ENCODE assay signal across 12 cellular contexts in the genomic region with DNA sequence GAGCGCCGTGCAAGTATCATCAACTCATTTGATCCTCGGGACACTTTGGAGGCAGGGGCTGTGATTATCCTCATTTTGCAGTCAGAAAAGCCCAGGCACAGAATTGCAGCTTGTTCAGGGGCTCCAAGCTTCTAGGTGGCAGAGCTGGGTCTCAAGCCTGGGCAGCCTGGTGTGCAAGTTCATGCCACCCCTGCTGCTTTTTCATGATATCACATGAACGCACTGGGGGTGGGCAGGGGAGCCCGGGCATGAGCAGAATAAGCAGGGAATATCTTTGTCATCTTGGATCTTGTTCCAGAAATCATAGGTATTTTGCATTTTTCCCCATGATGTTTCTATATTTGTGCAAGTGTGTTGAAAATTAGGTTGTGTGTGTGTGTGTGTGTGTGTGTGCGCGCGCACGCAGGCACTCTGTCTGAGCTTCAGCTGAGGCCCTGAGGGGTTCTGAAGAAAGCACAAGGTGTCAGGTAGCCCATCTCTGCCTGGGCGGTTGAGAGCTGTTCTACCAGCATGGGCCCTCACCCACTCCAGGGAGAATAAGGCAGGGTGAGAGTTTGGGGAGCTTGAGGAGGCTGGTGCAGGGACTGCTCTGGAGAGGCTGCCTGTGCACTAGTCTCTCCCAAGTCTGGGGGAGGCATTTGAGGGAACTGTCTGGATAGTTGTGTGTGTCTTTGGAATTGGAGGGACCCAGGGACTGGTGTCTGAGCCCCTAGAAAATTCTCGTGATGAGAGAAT. TPM values are rescaled to one million over a fixed set of nuclear protein-coding genes. Genes with fewer than 3 reads are reported as not detected.
DNase-seq lines count a peak whose midpoint lies in the region.
"Had no signal": no experiment of that assay in that cellular context is flagged by ENCODE, and none has a peak within 500 bp of the region (broad histone marks: within the 10 kb centered on the region; RNA-seq: fewer than 3 reads in every experiment).

No MANE protein-coding gene starts in this region.

- CTCF ChIA-PET in CD4-positive, alpha-beta memory T cell (lab: Charles Lee; ENCODE audit: partially characterized antibody) = interaction anchor here (0.5 to 10.2 kb wide), 3 partner anchors 11 to 294 kb away, joined by 3 to 228 read pairs (median 3); a partner anchor contains a TSS
- CTCF ChIA-PET in activated CD4-positive, alpha-beta memory T cell treated with anti-CD3 and anti-CD28 coated beads, Interleukin-2, amount 10 ng/mL, durations not matched to agents 7 days and 5 days (lab: Charles Lee) = interaction anchor here (0.7 to 1.1 kb wide), 2 partner anchors 292 kb away, joined by 3 to 4 read pairs; no protein-coding TSS in a partner anchor

- peaks cover 7 to 20% of the 10 kb centered on the region in 2 donors for H3K27me3 Mint-ChIP-seq in CD4-positive, alpha-beta memory T cell
- peaks cover 12% of the 10 kb centered on the region for H3K27me3 Mint-ChIP-seq in activated CD4-positive, alpha-beta memory T cell treated with anti-CD3 and anti-CD28 coated beads, Interleukin-2, amount 10 ng/mL, durations not matched to agents 7 days and 5 days

- POLR2A ChIA-PET in CD4-positive, alpha-beta memory T cell (lab: Charles Lee; ENCODE audit: partially characterized antibody) = no interaction called here
- POLR2A ChIA-PET in activated CD4-positive, alpha-beta memory T cell treated with anti-CD3 and anti-CD28 coated beads, Interleukin-2, amount 10 ng/mL, durations not matched to agents 7 days and 5 days (lab: Charles Lee) = no interaction called here

- H3K4me1 ChIP-seq in CD4-positive, alpha-beta memory T cell (ENCODE audit: insufficient read depth, low read length) = peaks cover 6% of the 10 kb centered on the region

- no peak overlapping the region for H3K4me3 ChIP-seq in CD4-positive, alpha-beta memory T cell (ENCODE audit: low read length in 2 of 2)
- H3K4me3 ChIP-seq: BLaER1 treated with 17β-estradiol and CSF1 and Interleukin-3, amounts not matched to agents 10 nM and 100 nM had no signal

- peaks cover 2 to 10% (median 4%) of the 10 kb centered on the region in 4 donors for H3K4me1 Mint-ChIP-seq in CD4-positive, alpha-beta memory T cell
- H3K4me1 Mint-ChIP-seq in activated CD4-positive, alpha-beta memory T cell treated with anti-CD3 and anti-CD28 coated beads, Interleukin-2, amount 10 ng/mL, durations not matched to agents 7 days and 5 days = no peaks in the 10 kb centered on the region

- H3K36me3 Mint-ChIP-seq in CD4-positive, alpha-beta memory T cell = peaks cover 0 to 3% of the 10 kb centered on the region in 2 donors
- H3K36me3 Mint-ChIP-seq in activated CD4-positive, alpha-beta memory T cell treated with anti-CD3 and anti-CD28 coated beads, Interleukin-2, amount 10 ng/mL, durations not matched to agents 7 days and 5 days (ENCODE audit: low read depth) = peaks cover 3% of the 10 kb centered on the region

- peak overlapping the region; percentile 29 for H3K27ac ChIP-seq in angular gyrus (ENCODE audit: low read depth, low read length)
- no peak overlapping the region for H3K27ac ChIP-seq in CD4-positive, alpha-beta memory T cell (ENCODE audit: low read depth, low read length)
- H3K27ac ChIP-seq: BLaER1 treated with 17β-estradiol and CSF1 and Interleukin-3, amounts not matched to agents 10 nM and 100 nM; HL-60 had no signal

- H3K36me3 ChIP-seq in CD4-positive, alpha-beta memory T cell (ENCODE audit: insufficient read depth, low read length) = no peaks in the 10 kb centered on the region
- H3K36me3 ChIP-seq: BLaER1 treated with 17β-estradiol and CSF1 and Interleukin-3, amounts not matched to agents 10 nM and 100 nM had no signal

- H3K4me3 Mint-ChIP-seq in CD4-positive, alpha-beta memory T cell = no peak overlapping the region
- H3K4me3 Mint-ChIP-seq in activated CD4-positive, alpha-beta memory T cell treated with anti-CD3 and anti-CD28 coated beads, Interleukin-2, amount 10 ng/mL, durations not matched to agents 7 days and 5 days = no peak overlapping the region
- H3K4me3 Mint-ChIP-seq: CD4-positive, alpha-beta T cell had no signal

- H3K9me3 Mint-ChIP-seq in CD4-positive, alpha-beta memory T cell = peaks cover 0 to 35% (median 28%) of the 10 kb centered on the region in 8 donors
- H3K9me3 Mint-ChIP-seq in activated CD4-positive, alpha-beta memory T cell treated with anti-CD3 and anti-CD28 coated beads, Interleukin-2, amount 10 ng/mL, durations not matched to agents 7 days and 5 days = peaks cover 24% of the 10 kb centered on the region

- intact Hi-C loops in head of caudate nucleus (cut with DNase I) = loop anchor here (5.0 kb wide), 1 partner anchor 70 kb away; no protein-coding TSS in a partner anchor
- intact Hi-C loops in posterior vena cava (cut with DNase I) = loop anchor here in 1 of 2 donors (10.0 kb wide), 1 partner anchor 287 kb away; no protein-coding TSS in a partner anchor
- intact Hi-C loops in CD4-positive, alpha-beta memory T cell (cut with micrococcal nuclease) = no loop called here

- H3K9me3 ChIP-seq in CD4-positive, alpha-beta memory T cell (ENCODE audit: control insufficient read depth in 1 of 2, low read length in 2 of 2) = peaks cover 0 to 18% of the 10 kb centered on the region in 2 donors

- no peak overlapping the region for H3K27ac Mint-ChIP-seq in CD4-positive, alpha-beta memory T cell
- no peak overlapping the region for H3K27ac Mint-ChIP-seq in activated CD4-positive, alpha-beta memory T cell treated with anti-CD3 and anti-CD28 coated beads, Interleukin-2, amount 10 ng/mL, durations not matched to agents 7 days and 5 days
- H3K27ac Mint-ChIP-seq: CD4-positive, alpha-beta T cell had no signal

- DNase-seq in NCI-H524 (lab: John Stamatoyannopoulos, UW) (peak; percentile 77 to 94), NCI-H524 treated with DMSO at 0.1 percent for 48 hours (lab: John Stamatoyannopoulos, UW) (no peak), head of caudate nucleus (peak in 26 of 42 donors; percentile 39 to 77 (median 56)), posterior vena cava (ENCODE audit: low spot score) (peak; percentile 30)
- DNase-seq in CD4-positive, alpha-beta memory T cell = no peak
- no peak for DNase-seq in activated CD8-positive, alpha-beta memory T cell treated with anti-CD3 and anti-CD28 coated beads, Interleukin-2, amount 50 U/mL, for 48 hours
- DNase-seq in activated CD4-positive, alpha-beta memory T cell treated with anti-CD3 and anti-CD28 coated beads, Interleukin-2, amount 10 ng/mL, durations not matched to agents 7 days and 5 days = no peak
- DNase-seq: ACHN; CD4-positive, alpha-beta T cell had no signal

- no peaks in the 10 kb centered on the region for H3K27me3 ChIP-seq in CD4-positive, alpha-beta memory T cell (ENCODE audit: insufficient read depth, low read length)
- H3K27me3 ChIP-seq: BLaER1 treated with 17β-estradiol and CSF1 and Interleukin-3, amounts not matched to agents 10 nM and 100 nM had no signal

RNA-seq across cellular contexts. Expression of a gene that starts 25.1 kb away (rescaled TPM):
- 100 to 1,000 TPM; 111 to 144 TPM for total RNA-seq in posterior vena cava
- total RNA-seq in CD4-positive, alpha-beta memory T cell = 10 to 100 TPM; 75.9 to 84.7 TPM
- 100 to 1,000 TPM; 140 to 273 TPM for polyA plus RNA-seq in CD4-positive, alpha-beta memory T cell
- 100 to 1,000 TPM; 161 to 165 TPM for total RNA-seq in activated CD4-positive, alpha-beta memory T cell treated with anti-CD3 and anti-CD28 coated beads, Interleukin-2, amount 10 ng/mL, durations not matched to agents 7 days and 5 days

Comparison
In these comparisons a context has a peak if more than half of its experiments do, and no peak if none do; other contexts are left out.
1. DNase-seq: peak in NCI-H524 (2 of 2), head of caudate nucleus (26 of 42) and posterior vena cava (single experiment); none in NCI-H524 treated with DMSO at 0.1 percent for 48 hours (single experiment), CD4-positive, alpha-beta memory T cell (0 of 5), activated CD8-positive, alpha-beta memory T cell treated with anti-CD3 and anti-CD28 coated beads, Interleukin-2, amount 50 U/mL, for 48 hours (single experiment) and activated CD4-positive, alpha-beta memory T cell treated with anti-CD3 and anti-CD28 coated beads, Interleukin-2, amount 10 ng/mL, durations not matched to agents 7 days and 5 days (single experiment).